ENCODE assay signal across 12 cellular contexts in the genomic region with DNA sequence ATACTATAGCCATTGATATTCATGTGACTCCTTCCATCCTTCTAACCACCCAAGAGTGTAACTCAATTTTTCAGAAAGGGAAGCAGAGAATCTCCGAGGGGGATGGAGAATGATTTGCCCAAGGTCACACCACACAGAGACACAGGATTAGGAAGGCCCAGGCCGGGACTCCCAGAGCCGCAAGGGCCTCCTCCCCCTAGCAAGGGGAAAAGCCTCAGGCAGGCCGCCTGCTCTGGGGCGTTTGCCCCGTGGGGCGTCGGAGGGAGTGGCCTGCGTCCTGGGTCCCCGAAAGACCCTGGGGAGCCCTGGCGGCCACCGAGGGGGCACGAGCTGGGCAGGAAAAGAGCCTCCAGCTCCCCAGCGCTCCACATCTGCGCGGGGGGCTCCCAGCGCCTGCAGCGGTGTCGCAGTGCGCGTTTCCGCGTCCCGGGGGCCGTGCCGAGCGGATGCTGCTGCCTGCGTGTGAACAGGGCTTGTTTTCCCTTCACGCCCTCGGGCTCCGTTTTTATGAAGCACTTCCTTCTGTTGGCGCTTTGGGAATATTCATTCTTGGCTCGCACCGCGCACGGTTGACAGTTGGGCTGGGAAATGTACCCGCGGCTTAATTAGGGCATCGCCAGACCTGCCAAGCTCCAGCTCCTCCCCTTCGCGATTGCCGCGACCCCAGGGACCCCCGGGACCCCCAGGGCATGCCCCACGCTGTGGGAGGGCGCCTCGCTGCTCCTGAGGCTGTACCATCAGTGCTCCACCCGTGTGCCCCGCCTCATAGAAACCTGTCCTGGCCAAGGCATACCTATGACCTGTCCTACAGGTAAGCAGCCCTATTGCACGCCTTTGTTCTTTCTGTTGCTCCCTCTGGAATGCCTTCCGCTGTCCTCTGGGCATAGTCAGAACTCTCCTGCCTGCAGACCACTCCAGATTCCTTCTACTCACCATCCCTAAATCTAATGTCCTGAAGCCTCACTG.
DNase-seq lines count a peak whose midpoint lies in the region; ATAC-seq and TF ChIP-seq lines count a peak whose summit lies in the region.
"Had no signal": no experiment of that assay in that cellular context is flagged by ENCODE, and none has a peak within 500 bp of the region (broad histone marks: within the 10 kb centered on the region; RNA-seq: fewer than 3 reads in every experiment).

No MANE protein-coding gene starts in this region.

- H3K27ac ChIP-seq in body of pancreas (peak overlapping the region in 2 of 4 donors; percentile 11 to 20), left ventricle myocardium inferior (replicated peaks) (peak overlapping the region; percentile 55), skeletal muscle tissue (ENCODE audit: low read depth, low read length) (no peak overlapping the region)
- no peak overlapping the region for H3K27ac ChIP-seq in CD8-positive, alpha-beta T cell (ENCODE audit: low read depth, low read length)

- H3K9ac ChIP-seq in ES-I3 (ENCODE audit: low read depth, low read length), result peak overlapping the region; percentile 33
- peak overlapping the region in 1 of 3 donors; percentile 60 for H3K9ac ChIP-seq in skeletal muscle tissue (ENCODE audit: low read depth in 1 of 3, low read length in 3 of 3)

- no peak for TF ChIP-seq CTCF in body of pancreas (IDR thresholded peaks at IDR 0.05)
- TF ChIP-seq CTCF in left ventricle myocardium inferior (IDR thresholded peaks at IDR 0.05; ENCODE audit: borderline replicate concordance), result no peak
- TF ChIP-seq CTCF in CD8-positive, alpha-beta T cell (IDR thresholded peaks at IDR 0.05), result no peak

- H3K4me1 ChIP-seq in ES-I3 (ENCODE audit: insufficient read depth, low read length), result peaks cover 3% of the 10 kb centered on the region; the same call in 1 of the 2 replicates
- H3K4me1 ChIP-seq in body of pancreas, result no peaks in the 10 kb centered on the region
- H3K4me1 ChIP-seq in left ventricle myocardium inferior, result peaks cover 26% of the 10 kb centered on the region
- H3K4me1 ChIP-seq in skeletal muscle tissue (ENCODE audit: control insufficient read depth in 3 of 3, insufficient read depth in 3 of 3, low read length in 3 of 3), result peaks cover 10 to 12% (median 10%) of the 10 kb centered on the region in 3 donors
- no peaks in the 10 kb centered on the region for H3K4me1 ChIP-seq in CD8-positive, alpha-beta T cell (ENCODE audit: insufficient read depth, low read length)

- 18 to 19% methylated on average over 22 to 45 of the region's 51 CpGs for WGBS in body of pancreas, 2 donors

- intact Hi-C loops in body of pancreas (cut with DNase I) (no loop called here), left ventricle myocardium inferior (cut with micrococcal nuclease) (no loop called here)
- intact Hi-C loops in CD8-positive, alpha-beta T cell (cut with DNase I, micrococcal nuclease), result no loop called here

- H3K9me3 Mint-ChIP-seq in CD8-positive, alpha-beta T cell, result no peaks in the 10 kb centered on the region

- POLR2A ChIA-PET in CD8-positive, alpha-beta T cell (lab: Charles Lee), result no interaction called here

- ATAC-seq in body of pancreas (peak; percentile 61), GM21381 (IDR thresholded peaks at IDR 0.05; ENCODE audit: unreplicated experiment) (no peak)
- no peak for ATAC-seq in CD8-positive, alpha-beta T cell
- ATAC-seq: activated CD8-positive, alpha-beta memory T cell treated with anti-CD3 and anti-CD28 coated beads, Interleukin-2, amount 10 ng/mL, durations not matched to agents 7 days and 5 days had no signal

- TF ChIP-seq POLR2A in body of pancreas (IDR thresholded peaks at IDR 0.05), result peak in 1 of 3 donors; percentile 11

- H3K4me3 Mint-ChIP-seq in CD8-positive, alpha-beta T cell, result no peak overlapping the region
- H3K4me3 Mint-ChIP-seq: activated CD8-positive, alpha-beta memory T cell treated with anti-CD3 and anti-CD28 coated beads, Interleukin-2, amount 10 ng/mL, durations not matched to agents 7 days and 5 days had no signal

- no peak overlapping the region for H3K27ac Mint-ChIP-seq in CD8-positive, alpha-beta T cell
- H3K27ac Mint-ChIP-seq: activated CD8-positive, alpha-beta memory T cell treated with anti-CD3 and anti-CD28 coated beads, Interleukin-2, amount 10 ng/mL, durations not matched to agents 7 days and 5 days had no signal

- H3K4me3 ChIP-seq in body of pancreas (no peak overlapping the region), left ventricle myocardium inferior (peak overlapping the region; percentile 61), skeletal muscle tissue (ENCODE audit: low read length in 3 of 3) (peak overlapping the region in 2 of 3 donors; percentile 41 to 48)
- no peak overlapping the region for H3K4me3 ChIP-seq in CD8-positive, alpha-beta T cell (ENCODE audit: low read depth, low read length)

- H3K4me1 Mint-ChIP-seq in CD8-positive, alpha-beta T cell (ENCODE audit: low read depth), result no peaks in the 10 kb centered on the region
- H3K4me1 Mint-ChIP-seq: activated CD8-positive, alpha-beta memory T cell treated with anti-CD3 and anti-CD28 coated beads, Interleukin-2, amount 10 ng/mL, durations not matched to agents 7 days and 5 days had no signal

- H3K27me3 ChIP-seq in body of pancreas, result no peaks in the 10 kb centered on the region
- H3K27me3 ChIP-seq in left ventricle myocardium inferior (ENCODE audit: low read depth), result no peaks in the 10 kb centered on the region
- peaks cover 5 to 29% (median 6%) of the 10 kb centered on the region in 3 donors for H3K27me3 ChIP-seq in skeletal muscle tissue (ENCODE audit: control insufficient read depth in 3 of 3, insufficient read depth in 3 of 3, low read length in 3 of 3)
- H3K27me3 ChIP-seq in CD8-positive, alpha-beta T cell (ENCODE audit: insufficient read depth, low read length), result no peaks in the 10 kb centered on the region

- H3K9me3 ChIP-seq in ES-I3 (ENCODE audit: control insufficient read depth, insufficient read depth, low read length), result no peaks in the 10 kb centered on the region
- H3K9me3 ChIP-seq in body of pancreas, result no peaks in the 10 kb centered on the region
- H3K9me3 ChIP-seq in left ventricle myocardium inferior (replicated peaks), result no peaks in the 10 kb centered on the region
- no peaks in the 10 kb centered on the region for H3K9me3 ChIP-seq in skeletal muscle tissue (ENCODE audit: control insufficient read depth in 3 of 3, low read length in 3 of 3)
- no peaks in the 10 kb centered on the region for H3K9me3 ChIP-seq in CD8-positive, alpha-beta T cell (ENCODE audit: low read length)

- DNase-seq in body of pancreas (peak in 3 of 4 donors; percentile 26 to 33 (median 26)), left ventricle myocardium inferior (peak; percentile 54), kidney glomerular epithelial cell (lab: John Stamatoyannopoulos, UW) (no peak)
- DNase-seq in CD8-positive, alpha-beta T cell, result no peak
- DNase-seq in effector CD4-positive, alpha-beta T cell, result no peak
- DNase-seq: activated CD8-positive, alpha-beta memory T cell treated with anti-CD3 and anti-CD28 coated beads, Interleukin-2, amount 10 ng/mL, durations not matched to agents 7 days and 5 days; central memory CD4-positive, alpha-beta T cell; NCI-H1417 treated with DMSO at 0.1 percent for 48 hours; SHP77 had no signal

- CTCF ChIA-PET in CD8-positive, alpha-beta T cell (lab: Charles Lee), result no interaction called here

- H3K36me3 Mint-ChIP-seq in CD8-positive, alpha-beta T cell, result no peaks in the 10 kb centered on the region
- H3K36me3 Mint-ChIP-seq: activated CD8-positive, alpha-beta memory T cell treated with anti-CD3 and anti-CD28 coated beads, Interleukin-2, amount 10 ng/mL, durations not matched to agents 7 days and 5 days had no signal

- peaks cover 13% of the 10 kb centered on the region for H3K27me3 Mint-ChIP-seq in CD8-positive, alpha-beta T cell (ENCODE audit: low read depth)

- no peaks in the 10 kb centered on the region for H3K36me3 ChIP-seq in ES-I3 (ENCODE audit: insufficient read depth, low read length)
- H3K36me3 ChIP-seq in body of pancreas (replicated peaks in 1 of 2; ENCODE audit: insufficient read depth in 1 of 2, low read depth in 2 of 2), result no peaks in the 10 kb centered on the region
- H3K36me3 ChIP-seq in left ventricle myocardium inferior, result no peaks in the 10 kb centered on the region
- no peaks in the 10 kb centered on the region for H3K36me3 ChIP-seq in skeletal muscle tissue (ENCODE audit: control insufficient read depth in 3 of 3, insufficient read depth in 3 of 3, low read length in 3 of 3)
- no peaks in the 10 kb centered on the region for H3K36me3 ChIP-seq in CD8-positive, alpha-beta T cell (ENCODE audit: insufficient read depth, low read length)

Comparison
In these comparisons a context has a peak if more than half of its experiments do, and no peak if none do; other contexts are left out.
1. DNase-seq: peak in body of pancreas (3 of 4) and left ventricle myocardium inferior (single experiment); none in CD8-positive, alpha-beta T cell (0 of 7), effector CD4-positive, alpha-beta T cell (single experiment) and kidney glomerular epithelial cell (single experiment).
2. H3K4me3 ChIP-seq: peak in left ventricle myocardium inferior (single experiment) and skeletal muscle tissue (2 of 3); none in body of pancreas (0 of 2) and CD8-positive, alpha-beta T cell (single experiment).